In the genomic region with DNA sequence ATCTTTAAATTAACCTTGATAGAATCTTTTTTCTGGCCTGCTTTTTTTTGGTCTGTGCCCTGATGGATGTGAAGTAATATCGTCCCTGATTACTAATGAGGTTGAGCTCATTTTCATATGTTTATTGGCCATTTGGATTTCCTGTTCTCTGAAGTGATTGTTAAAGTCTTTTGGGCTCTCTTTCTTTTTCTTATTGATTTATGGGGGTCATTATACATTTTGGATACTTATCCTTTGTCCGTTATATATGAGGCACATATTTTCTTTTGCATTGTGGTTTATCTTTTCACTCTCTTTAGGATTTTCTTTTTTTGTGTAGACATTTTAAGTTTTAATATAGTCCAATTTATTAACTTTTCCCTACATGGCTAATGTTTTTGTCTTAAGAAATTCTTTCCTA, we compare ENCODE assay signal across 1 cellular context.
TF ChIP-seq lines count a peak whose summit lies in the region.

No MANE protein-coding gene starts in this region.

TF ChIP-seq in IMR-90, 13 proteins besides CTCF, POLR2A, EP300 and RAD21 (continued from another document):
- TF ChIP-seq SMC3 (IDR thresholded peaks at IDR 0.05; ENCODE audit: low read depth, low read length) (no peak), RFX5 (IDR thresholded peaks at IDR 0.05; ENCODE audit: low read depth, low read length) (no peak), MAFK (IDR thresholded peaks at IDR 0.05; ENCODE audit: low read depth, low read length) (no peak), RCOR1 (IDR thresholded peaks at IDR 0.05; ENCODE audit: insufficient replicate concordance, low read length) (no peak), CEBPB (IDR thresholded peaks at IDR 0.05; ENCODE audit: low read depth, low read length) (no peak)
